Comparison of ENCODE assay signal across 32 cellular contexts in the genomic region with DNA sequence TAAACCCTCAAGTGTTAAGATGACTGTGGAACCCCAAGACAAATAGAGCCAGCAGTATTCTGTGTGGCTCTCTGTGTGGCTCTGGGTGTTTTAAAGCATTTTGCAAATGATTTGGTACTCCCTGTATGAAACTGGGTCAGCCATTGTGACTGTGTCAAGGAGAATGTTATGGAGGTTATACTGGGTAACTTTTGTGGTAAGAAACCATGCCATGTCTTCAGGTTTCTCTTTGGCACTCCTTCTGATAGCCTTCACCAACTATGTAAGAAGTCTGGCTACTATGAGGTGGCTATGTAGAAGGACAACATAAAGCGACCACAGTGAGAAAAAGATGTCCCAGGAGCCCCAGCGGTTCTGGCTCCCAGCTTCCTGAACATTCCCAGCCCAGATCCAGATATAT.
"Had no signal": no experiment of that assay in that cellular context is flagged by ENCODE, and none has a peak within 500 bp of the region (broad histone marks: within the 10 kb centered on the region; RNA-seq: fewer than 3 reads in every experiment).

No MANE protein-coding gene starts in this region.

- H3K36me3 ChIP-seq: heart right ventricle, left lung, lower lobe of right lung, neural progenitor cell, neutrophil, ovary, sigmoid colon, stomach, thyroid gland, transverse colon, upper lobe of left lung, vagina had no signal

- H3K27me3 ChIP-seq: heart right ventricle, hepatocyte, left lung, neural progenitor cell, neutrophil, ovary, sigmoid colon, stomach, testis, thyroid gland, transverse colon, upper lobe of left lung, vagina had no signal

- H3K9me3 ChIP-seq: lower lobe of right lung, neutrophil, ovary, stomach, testis, thyroid gland, transverse colon, upper lobe of left lung, vagina had no signal

- H3K9ac ChIP-seq: neural progenitor cell had no signal

- H3K4me3 ChIP-seq: heart right ventricle, hepatocyte, left lung, lower lobe of right lung, neural progenitor cell, ovary, sigmoid colon, skin epidermis, stomach, testis, thyroid gland, transverse colon, upper lobe of left lung, vagina had no signal

- H2AFZ ChIP-seq: hepatocyte, neural progenitor cell had no signal

- H3K27ac ChIP-seq: hepatocyte, left lung, lower lobe of right lung, neural progenitor cell, neutrophil, ovary, sigmoid colon, skin epidermis, stomach, testis, thyroid gland, transverse colon, upper lobe of left lung, vagina had no signal

- H3K4me3 Mint-ChIP-seq: naive B cell; natural killer cell; nephron progenitor cell; neural progenitor cell; stimulated activated naive B cell treated with anti-CD40 and anti-IgM and Interleukin-4, amounts not matched to agents 10 μg/mL and 1 μg/mL and 100 μg/mL, for 72 hours had no signal

- H3K79me2 ChIP-seq: hepatocyte had no signal

- H3K4me1 Mint-ChIP-seq: naive B cell; natural killer cell; neural progenitor cell; stimulated activated naive B cell treated with anti-CD40 and anti-IgM and Interleukin-4, amounts not matched to agents 10 μg/mL and 1 μg/mL and 100 μg/mL, for 72 hours had no signal

- H3K4me1 ChIP-seq: lower lobe of right lung, neural progenitor cell, sigmoid colon, testis, thyroid gland had no signal

- DNase-seq: heart right ventricle; kidney; left colon; left lung; lower lobe of right lung; mammary epithelial cell; mesenchymal stem cell; naive B cell; natural killer cell; nephron progenitor cell; occipital lobe; ovary; retina; right cardiac atrium; sigmoid colon; stimulated activated CD4-positive, alpha-beta T cell treated with anti-CD3 and anti-CD28 coated beads, Interleukin-12 subunit alpha, Interleukin-12 subunit beta, amount 100 ng/mL, for 4 hours; stimulated activated CD4-positive, alpha-beta T cell treated with anti-CD3 and anti-CD28 coated beads, Interleukin-15, amount 100 ng/mL, for 24 hours; stimulated activated CD4-positive, alpha-beta T cell treated with anti-CD3 and anti-CD28 coated beads, Interleukin-2, amount 100 ng/mL, for 24 hours; stimulated activated CD4-positive, alpha-beta T cell treated with anti-CD3 and anti-CD28 coated beads, Interleukin-4, amount 100 ng/mL, for 1 hour; stimulated activated naive B cell treated with anti-CD40 and anti-IgM and Interleukin-4, amounts not matched to agents 10 μg/mL and 1 μg/mL and 100 μg/mL, for 72 hours; stimulated activated naive CD8-positive, alpha-beta T cell treated with anti-CD3 and anti-CD28 coated beads, Interleukin-15, Interleukin-2, amounts not matched to agents 100 U/mL and 50 U/mL, for 24 hours; stomach; testis; thyroid gland; transverse colon; upper lobe of left lung had no signal

- H3K36me3 Mint-ChIP-seq: natural killer cell; neural progenitor cell; stimulated activated naive B cell treated with anti-CD40 and anti-IgM and Interleukin-4, amounts not matched to agents 10 μg/mL and 1 μg/mL and 100 μg/mL, for 72 hours had no signal

- H3K4me2 ChIP-seq: hepatocyte, neural progenitor cell had no signal

- H3K27ac Mint-ChIP-seq: naive B cell; natural killer cell; nephron progenitor cell; neural progenitor cell; progenitor cell of endocrine pancreas; stimulated activated naive B cell treated with anti-CD40 and anti-IgM and Interleukin-4, amounts not matched to agents 10 μg/mL and 1 μg/mL and 100 μg/mL, for 72 hours had no signal
